In genomic region chr13:60591348-60591747, GRCh38 we compare ENCODE assay signal across 14 cellular contexts.
DNase-seq lines count a peak whose midpoint lies in the region; ATAC-seq and TF ChIP-seq lines count a peak whose summit lies in the region.
"Had no signal": no experiment of that assay in that cellular context is flagged by ENCODE, and none has a peak within 500 bp of the region (broad histone marks: within the 10 kb centered on the region; RNA-seq: fewer than 3 reads in every experiment).

No MANE protein-coding gene starts in this region.

- no peak overlapping the region for H3K4me3 Mint-ChIP-seq in HFFc6
- H3K4me3 Mint-ChIP-seq: activated CD8-positive, alpha-beta T cell treated with anti-CD3 and anti-CD28 coated beads, Interleukin-2, amount 10 ng/mL, durations not matched to agents 7 days and 5 days had no signal

- H3K9me3 Mint-ChIP-seq in HFFc6, result no peaks in the 10 kb centered on the region

- H3K4me3 ChIP-seq in RWPE2 (ENCODE audit: severe bottlenecking) (no peak overlapping the region), heart right ventricle (no peak overlapping the region)
- H3K4me3 ChIP-seq: lung, right lobe of liver had no signal

- H3K27me3 Mint-ChIP-seq in HFFc6 (ENCODE audit: insufficient read depth), result peaks cover 21% of the 10 kb centered on the region

- no peak overlapping the region for H3K27ac Mint-ChIP-seq in HFFc6
- H3K27ac Mint-ChIP-seq: activated CD8-positive, alpha-beta T cell treated with anti-CD3 and anti-CD28 coated beads, Interleukin-2, amount 10 ng/mL, durations not matched to agents 7 days and 5 days had no signal

- H3K4me1 ChIP-seq in RWPE2 (ENCODE audit: insufficient read depth, poor library complexity, severe bottlenecking), result no peaks in the 10 kb centered on the region
- H3K4me1 ChIP-seq in foreskin keratinocyte, result no peaks in the 10 kb centered on the region
- no peaks in the 10 kb centered on the region for H3K4me1 ChIP-seq in heart right ventricle
- H3K4me1 ChIP-seq: right lobe of liver had no signal

- DNase-seq in DMS79 (lab: John Stamatoyannopoulos, UW) (peak; percentile 36), HFFc6 (peak; percentile 1), RWPE2 (ENCODE audit: low spot score) (no peak), foreskin keratinocyte (peak; percentile 33 to 37), heart right ventricle (no peak), NCI-H2227 treated with DMSO at 0.1 percent for 48 hours (lab: John Stamatoyannopoulos, UW) (no peak), left lobe of liver (ENCODE audit: low spot score) (no peak), NCI-H1694 (lab: John Stamatoyannopoulos, UW) (no peak)
- DNase-seq: activated CD8-positive, alpha-beta T cell treated with anti-CD3 and anti-CD28 coated beads, Interleukin-2, amount 10 ng/mL, durations not matched to agents 7 days and 5 days; NCI-H1105; right lobe of liver; Right ventricle myocardium superior; stimulated activated CD8-positive, alpha-beta memory T cell treated with anti-CD3 and anti-CD28 coated beads, Interleukin-4, amount 100 ng/mL, for 48 hours had no signal

- intact Hi-C loops in heart right ventricle (cut with DNase I), result no loop called here

- H3K9me3 ChIP-seq in RWPE2 (ENCODE audit: severe bottlenecking) (no peaks in the 10 kb centered on the region), heart right ventricle (peaks cover 0 to 12% (median 0%) of the 10 kb centered on the region in 11 donors)
- H3K9me3 ChIP-seq: right lobe of liver had no signal

- ATAC-seq in RWPE2 (ENCODE audit: low read depth), result peak; percentile 46; the same call in 1 of the 3 replicates
- ATAC-seq in foreskin keratinocyte, result peak; percentile 66
- no peak for ATAC-seq in heart right ventricle
- ATAC-seq in left lobe of liver, result no peak
- ATAC-seq: activated CD8-positive, alpha-beta T cell treated with anti-CD3 and anti-CD28 coated beads, Interleukin-2, amount 10 ng/mL, durations not matched to agents 7 days and 5 days; right lobe of liver had no signal

- TF ChIP-seq CTCF in HFFc6 (IDR thresholded peaks at IDR 0.05) (no peak), RWPE2 (IDR thresholded peaks at IDR 0.05; ENCODE audit: poor library complexity, severe bottlenecking) (no peak), foreskin keratinocyte (conservative IDR thresholded peaks at IDR 0.05) (no peak), heart right ventricle (IDR thresholded peaks at IDR 0.05) (no peak)

- H3K27ac ChIP-seq in RWPE2 (ENCODE audit: poor library complexity, severe bottlenecking) (no peak overlapping the region), foreskin keratinocyte (no peak overlapping the region), heart right ventricle (no peak overlapping the region)
- H3K27ac ChIP-seq: right lobe of liver had no signal

- 63 to 74% methylated on average over 10 of the region's 10 CpGs for WGBS in heart right ventricle, 2 donors

- H3K4me1 Mint-ChIP-seq in HFFc6 (ENCODE audit: low read depth), result no peaks in the 10 kb centered on the region

- no peaks in the 10 kb centered on the region for H3K36me3 Mint-ChIP-seq in HFFc6 (ENCODE audit: low read depth)

- no peaks in the 10 kb centered on the region for H3K27me3 ChIP-seq in RWPE2 (ENCODE audit: insufficient read depth, poor library complexity, severe bottlenecking)
- H3K27me3 ChIP-seq in foreskin keratinocyte, result no peaks in the 10 kb centered on the region
- H3K27me3 ChIP-seq in heart right ventricle, result no peaks in the 10 kb centered on the region
- H3K27me3 ChIP-seq: right lobe of liver had no signal

- H3K36me3 ChIP-seq in RWPE2 (ENCODE audit: low read depth), result no peaks in the 10 kb centered on the region
- no peaks in the 10 kb centered on the region for H3K36me3 ChIP-seq in heart right ventricle
- H3K36me3 ChIP-seq: right lobe of liver had no signal

Comparison
In these comparisons a context has a peak if more than half of its experiments do, and no peak if none do; other contexts are left out.
1. DNase-seq: peak in DMS79 (single experiment), HFFc6 (single experiment) and foreskin keratinocyte (2 of 2); none in RWPE2 (single experiment), heart right ventricle (0 of 2), NCI-H2227 treated with DMSO at 0.1 percent for 48 hours (single experiment), left lobe of liver (single experiment) and NCI-H1694 (single experiment).
2. ATAC-seq: peak in RWPE2 (single experiment) and foreskin keratinocyte (single experiment); none in heart right ventricle (0 of 8) and left lobe of liver (single experiment).